In the genomic region with DNA sequence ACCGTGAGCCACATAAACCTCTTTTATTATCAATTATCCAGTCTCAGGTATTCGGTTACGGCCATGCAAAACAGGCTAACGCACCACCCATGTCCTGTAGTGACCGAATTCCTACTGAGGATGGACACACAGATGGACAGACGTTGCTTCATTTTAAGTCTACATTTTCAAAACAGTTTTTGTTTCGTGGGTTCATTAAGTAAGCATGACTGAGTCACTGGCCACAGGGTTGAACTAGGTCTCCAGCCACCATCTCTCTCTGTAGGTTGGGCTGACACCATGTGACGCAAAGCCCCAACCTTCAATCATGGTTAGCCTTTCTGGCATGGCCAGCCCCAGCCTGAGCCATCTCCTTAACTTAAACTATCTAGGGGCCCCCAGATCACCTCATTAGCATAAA, we compare ENCODE assay signal across 19 cellular contexts.
A peak's percentile ranks its signal among the peaks of the same experiment; 100 is the strongest.
DNase-seq lines count a peak whose midpoint lies in the region; ATAC-seq and TF ChIP-seq lines count a peak whose summit lies in the region.
"Had no signal": no experiment of that assay in that cellular context is flagged by ENCODE, and none has a peak within 500 bp of the region (broad histone marks: within the 10 kb centered on the region; RNA-seq: fewer than 3 reads in every experiment).

No MANE protein-coding gene starts in this region.

- H3K4me1 Mint-ChIP-seq in activated naive CD4-positive, alpha-beta T cell treated with anti-CD3 and anti-CD28 coated beads, Interleukin-2, amount 10 ng/mL, durations not matched to agents 7 days and 5 days, result no peaks in the 10 kb centered on the region

- no peaks in the 10 kb centered on the region for H3K36me3 Mint-ChIP-seq in activated naive CD4-positive, alpha-beta T cell treated with anti-CD3 and anti-CD28 coated beads, Interleukin-2, amount 10 ng/mL, durations not matched to agents 7 days and 5 days

- no peak overlapping the region for H3K4me3 ChIP-seq in fibroblast of villous mesenchyme (ENCODE audit: low read depth, low read length)
- H3K4me3 ChIP-seq: body of pancreas, esophagus muscularis mucosa, SK-N-MC, skin epidermis, tibial artery had no signal

- no peak for TF ChIP-seq CTCF in fibroblast of villous mesenchyme (IDR thresholded peaks at IDR 0.05; ENCODE audit: insufficient read depth, low read depth, low read length)

- H3K9me3 Mint-ChIP-seq in activated naive CD4-positive, alpha-beta T cell treated with anti-CD3 and anti-CD28 coated beads, Interleukin-2, amount 10 ng/mL, durations not matched to agents 7 days and 5 days, result no peaks in the 10 kb centered on the region

- peak overlapping the region; percentile 35 for H3K27ac Mint-ChIP-seq in activated naive CD4-positive, alpha-beta T cell treated with anti-CD3 and anti-CD28 coated beads, Interleukin-2, amount 10 ng/mL, durations not matched to agents 7 days and 5 days

- ATAC-seq in GM19351 (IDR thresholded peaks at IDR 0.05; ENCODE audit: unreplicated experiment), result no peak
- no peak for ATAC-seq in GM19467 (IDR thresholded peaks at IDR 0.05; ENCODE audit: unreplicated experiment)
- ATAC-seq: body of pancreas, left colon had no signal

- H3K4me3 Mint-ChIP-seq in activated naive CD4-positive, alpha-beta T cell treated with anti-CD3 and anti-CD28 coated beads, Interleukin-2, amount 10 ng/mL, durations not matched to agents 7 days and 5 days, result no peak overlapping the region

- CTCF ChIA-PET in activated naive CD4-positive, alpha-beta T cell treated with anti-CD3 and anti-CD28 coated beads, Interleukin-2, amount 10 ng/mL, durations not matched to agents 7 days and 5 days (lab: Charles Lee), result no interaction called here

- no peak for DNase-seq in activated naive CD4-positive, alpha-beta T cell treated with anti-CD3 and anti-CD28 coated beads, Interleukin-2, amount 10 ng/mL, durations not matched to agents 7 days and 5 days
- DNase-seq in activated naive CD4-positive, alpha-beta T cell (lab: John Stamatoyannopoulos, UW), result no peak
- DNase-seq in RPMI7951 (ENCODE audit: low read depth) (peak; percentile 64), fibroblast of villous mesenchyme (ENCODE audit: low read depth) (peak; percentile 71), NCI-H2081 (lab: John Stamatoyannopoulos, UW) (no peak)
- no peak for DNase-seq in activated effector memory CD4-positive, alpha-beta T cell treated with Interleukin-2 at 50 U/mL for 16 hours
- DNase-seq: activated CD8-positive, alpha-beta memory T cell treated with anti-CD3 and anti-CD28 coated beads, Interleukin-2, amount 50 U/mL, for 4 hours; body of pancreas; H7; left colon; MM.1S; NCI-H2029 treated with DMSO at 0.1 percent for 48 hours; NCI-H526 treated with DMSO at 0.1 percent for 48 hours; tibial artery had no signal

- peaks cover 4% of the 10 kb centered on the region for H3K27me3 Mint-ChIP-seq in activated naive CD4-positive, alpha-beta T cell treated with anti-CD3 and anti-CD28 coated beads, Interleukin-2, amount 10 ng/mL, durations not matched to agents 7 days and 5 days

Comparison
In these comparisons a context has a peak if more than half of its experiments do, and no peak if none do; other contexts are left out.
1. DNase-seq: peak in RPMI7951 (single experiment) and fibroblast of villous mesenchyme (single experiment); none in activated naive CD4-positive, alpha-beta T cell treated with anti-CD3 and anti-CD28 coated beads, Interleukin-2, amount 10 ng/mL, durations not matched to agents 7 days and 5 days (single experiment), activated naive CD4-positive, alpha-beta T cell (0 of 4), NCI-H2081 (0 of 2) and activated effector memory CD4-positive, alpha-beta T cell treated with Interleukin-2 at 50 U/mL for 16 hours (single experiment).